In genomic region chr2:234355798-234356365, GRCh38 we compare ENCODE assay signal across 18 cellular contexts.
A peak's percentile ranks its signal among the peaks of the same experiment; 100 is the strongest.
DNase-seq lines count a peak whose midpoint lies in the region; ATAC-seq lines count a peak whose summit lies in the region.
"Had no signal": no experiment of that assay in that cellular context is flagged by ENCODE, and none has a peak within 500 bp of the region (broad histone marks: within the 10 kb centered on the region; RNA-seq: fewer than 3 reads in every experiment).

No MANE protein-coding gene starts in this region.

- H3K27ac Mint-ChIP-seq in activated T-helper 1 cell treated with anti-CD3 and anti-CD28 coated beads, Interleukin-12 subunit alpha, Interleukin-12 subunit beta, Interleukin-2, Interleukin-4 antibody, amounts not matched to agents 30 ng/mL and 10 ng/mL and 1 ng/mL, durations not matched to agents 14 hours and 24 hours and 36 hours = peak overlapping the region; percentile 29
- peak overlapping the region in 8 of 9 donors; percentile 10 to 85 (median 70) for H3K27ac Mint-ChIP-seq in naive thymus-derived CD4-positive, alpha-beta T cell
- H3K27ac Mint-ChIP-seq: activated T-helper 2 cell treated with anti-CD3 and anti-CD28 coated beads, Interferon-gamma antibody, Interleukin-2, Interleukin-4, amounts not matched to agents 10 μg/mL and 5 μg/mL and 100 μg/mL, durations not matched to agents 14 hours and 24 hours and 36 hours; WTC11 had no signal

- CTCF ChIA-PET in naive thymus-derived CD4-positive, alpha-beta T cell (lab: Charles Lee) = no interaction called here

- peaks cover 12% of the 10 kb centered on the region for H3K36me3 Mint-ChIP-seq in activated T-helper 1 cell treated with anti-CD3 and anti-CD28 coated beads, Interleukin-12 subunit alpha, Interleukin-12 subunit beta, Interleukin-2, Interleukin-4 antibody, amounts not matched to agents 30 ng/mL and 10 ng/mL and 1 ng/mL, durations not matched to agents 14 hours and 24 hours and 36 hours (ENCODE audit: low read depth)
- H3K36me3 Mint-ChIP-seq in naive thymus-derived CD4-positive, alpha-beta T cell = peaks cover 0 to 39% (median 9%) of the 10 kb centered on the region in 5 donors

- H3K4me3 ChIP-seq in Jurkat, Clone E6-1 (ENCODE audit: low read length) = peak overlapping the region; percentile 10
- no peak overlapping the region for H3K4me3 ChIP-seq in naive thymus-derived CD4-positive, alpha-beta T cell (ENCODE audit: low read length)
- no peak overlapping the region for H3K4me3 ChIP-seq in effector memory CD4-positive, alpha-beta T cell (ENCODE audit: insufficient read depth, low read depth, low read length, poor library complexity, severe bottlenecking)
- H3K4me3 ChIP-seq: pancreas, SK-N-MC, transverse colon had no signal

- no peaks in the 10 kb centered on the region for H3K9me3 ChIP-seq in naive thymus-derived CD4-positive, alpha-beta T cell (ENCODE audit: control insufficient read depth in 2 of 3, low read length in 3 of 3)
- no peaks in the 10 kb centered on the region for H3K9me3 ChIP-seq in effector memory CD4-positive, alpha-beta T cell (ENCODE audit: control insufficient read depth, low read length)
- H3K9me3 ChIP-seq: pancreas had no signal

- H3K9me3 Mint-ChIP-seq in activated T-helper 1 cell treated with anti-CD3 and anti-CD28 coated beads, Interleukin-12 subunit alpha, Interleukin-12 subunit beta, Interleukin-2, Interleukin-4 antibody, amounts not matched to agents 30 ng/mL and 10 ng/mL and 1 ng/mL, durations not matched to agents 14 hours and 24 hours and 36 hours = peaks cover 31% of the 10 kb centered on the region
- peaks cover 2 to 29% (median 16%) of the 10 kb centered on the region in 11 donors for H3K9me3 Mint-ChIP-seq in naive thymus-derived CD4-positive, alpha-beta T cell

- no peak overlapping the region for H3K4me3 Mint-ChIP-seq in activated T-helper 1 cell treated with anti-CD3 and anti-CD28 coated beads, Interleukin-12 subunit alpha, Interleukin-12 subunit beta, Interleukin-2, Interleukin-4 antibody, amounts not matched to agents 30 ng/mL and 10 ng/mL and 1 ng/mL, durations not matched to agents 14 hours and 24 hours and 36 hours
- peak overlapping the region in 5 of 10 donors; percentile 7 to 48 (median 33) for H3K4me3 Mint-ChIP-seq in naive thymus-derived CD4-positive, alpha-beta T cell
- H3K4me3 Mint-ChIP-seq: WTC11 had no signal

- peaks cover 27% of the 10 kb centered on the region for H3K4me1 Mint-ChIP-seq in activated T-helper 1 cell treated with anti-CD3 and anti-CD28 coated beads, Interleukin-12 subunit alpha, Interleukin-12 subunit beta, Interleukin-2, Interleukin-4 antibody, amounts not matched to agents 30 ng/mL and 10 ng/mL and 1 ng/mL, durations not matched to agents 14 hours and 24 hours and 36 hours (ENCODE audit: low read depth)
- H3K4me1 Mint-ChIP-seq in naive thymus-derived CD4-positive, alpha-beta T cell = peaks cover 9 to 42% (median 38%) of the 10 kb centered on the region in 7 donors

- intact Hi-C loops in activated T-helper 1 cell treated with anti-CD3 and anti-CD28 coated beads, Interleukin-12 subunit alpha, Interleukin-12 subunit beta, Interleukin-2, Interleukin-4 antibody, amounts not matched to agents 30 ng/mL and 10 ng/mL and 1 ng/mL, durations not matched to agents 14 hours and 24 hours and 36 hours (cut with micrococcal nuclease) = loop anchor here (1.0 kb wide), 1 partner anchor 8 kb away; no protein-coding TSS in a partner anchor
- intact Hi-C loops in naive thymus-derived CD4-positive, alpha-beta T cell (cut with micrococcal nuclease) = loop anchor here in 1 of 2 donors (2.0 kb wide), 2 partner anchors 13 to 41 kb away; no protein-coding TSS in a partner anchor
- intact Hi-C loops in left colon (cut with DNase I, micrococcal nuclease) = no loop called here

- no peak for ATAC-seq in naive thymus-derived CD4-positive, alpha-beta T cell
- ATAC-seq in left colon (no peak), GM19324 (IDR thresholded peaks at IDR 0.05; ENCODE audit: low FRiP score, unreplicated experiment) (no peak)

- H3K27me3 Mint-ChIP-seq in activated T-helper 1 cell treated with anti-CD3 and anti-CD28 coated beads, Interleukin-12 subunit alpha, Interleukin-12 subunit beta, Interleukin-2, Interleukin-4 antibody, amounts not matched to agents 30 ng/mL and 10 ng/mL and 1 ng/mL, durations not matched to agents 14 hours and 24 hours and 36 hours (ENCODE audit: insufficient read depth) = no peaks in the 10 kb centered on the region
- no peaks in the 10 kb centered on the region for H3K27me3 Mint-ChIP-seq in naive thymus-derived CD4-positive, alpha-beta T cell

- POLR2A ChIA-PET in naive thymus-derived CD4-positive, alpha-beta T cell (lab: Charles Lee) = interaction anchor here (0.6 to 1.7 kb wide), 3 partner anchors 9 to 41 kb away, joined by 3 to 7 read pairs (median 3); no protein-coding TSS in a partner anchor

- H3K4me1 ChIP-seq in naive thymus-derived CD4-positive, alpha-beta T cell (ENCODE audit: control insufficient read depth in 2 of 2, insufficient read depth in 2 of 2, low read length in 2 of 2) = peaks cover 6 to 13% of the 10 kb centered on the region in 2 donors
- H3K4me1 ChIP-seq in effector memory CD4-positive, alpha-beta T cell (ENCODE audit: control insufficient read depth, insufficient read depth, low read length, poor library complexity, severe bottlenecking) = no peaks in the 10 kb centered on the region
- H3K4me1 ChIP-seq: pancreas, transverse colon had no signal

- no peak overlapping the region for H3K27ac ChIP-seq in naive thymus-derived CD4-positive, alpha-beta T cell (ENCODE audit: low read depth, low read length)
- no peak overlapping the region for H3K27ac ChIP-seq in effector memory CD4-positive, alpha-beta T cell (ENCODE audit: insufficient read depth, low read length, poor library complexity, severe bottlenecking)
- H3K27ac ChIP-seq: 22Rv1, brain microvascular endothelial cell, pancreas, SK-N-MC, transverse colon had no signal

- no peaks in the 10 kb centered on the region for H3K36me3 ChIP-seq in naive thymus-derived CD4-positive, alpha-beta T cell (ENCODE audit: control insufficient read depth in 2 of 3, insufficient read depth in 3 of 3, low read length in 3 of 3)
- H3K36me3 ChIP-seq in effector memory CD4-positive, alpha-beta T cell (ENCODE audit: control insufficient read depth, insufficient read depth, low read length) = no peaks in the 10 kb centered on the region
- H3K36me3 ChIP-seq: brain microvascular endothelial cell, pancreas, transverse colon had no signal

- DNase-seq in NCI-H2171 treated with DMSO at 0.1 percent for 48 hours (lab: John Stamatoyannopoulos, UW) = peak; percentile 57
- DNase-seq in NCI-H2171 (lab: John Stamatoyannopoulos, UW) = no peak
- peak; percentile 51 for DNase-seq in Jurkat, Clone E6-1 (ENCODE audit: low read depth, low spot score)
- no peak for DNase-seq in activated T-helper 1 cell treated with anti-CD3 and anti-CD28 coated beads, Interleukin-12 subunit alpha, Interleukin-12 subunit beta, Interleukin-2, Interleukin-4 antibody, amounts not matched to agents 30 ng/mL and 10 ng/mL and 1 ng/mL, durations not matched to agents 14 hours and 24 hours and 36 hours (ENCODE audit: low spot score)
- no peak for DNase-seq in naive thymus-derived CD4-positive, alpha-beta T cell
- no peak for DNase-seq in left colon
- no peak for DNase-seq in effector memory CD4-positive, alpha-beta T cell
- DNase-seq: brain microvascular endothelial cell, DMS79, mammary epithelial cell, pancreas, T-helper 9 cell, transverse colon had no signal

- no peaks in the 10 kb centered on the region for H3K27me3 ChIP-seq in naive thymus-derived CD4-positive, alpha-beta T cell (ENCODE audit: control insufficient read depth in 2 of 2, insufficient read depth in 2 of 2, low read length in 2 of 2)
- H3K27me3 ChIP-seq in effector memory CD4-positive, alpha-beta T cell (replicated peaks; ENCODE audit: control insufficient read depth, insufficient read depth, low read length, poor library complexity, severe bottlenecking) = no peaks in the 10 kb centered on the region
- H3K27me3 ChIP-seq: brain microvascular endothelial cell, pancreas, transverse colon had no signal

Comparison
In these comparisons a context has a peak if more than half of its experiments do, and no peak if none do; other contexts are left out.
1. DNase-seq: peak in NCI-H2171 treated with DMSO at 0.1 percent for 48 hours (single experiment) and Jurkat, Clone E6-1 (single experiment); none in NCI-H2171 (single experiment), activated T-helper 1 cell treated with anti-CD3 and anti-CD28 coated beads, Interleukin-12 subunit alpha, Interleukin-12 subunit beta, Interleukin-2, Interleukin-4 antibody, amounts not matched to agents 30 ng/mL and 10 ng/mL and 1 ng/mL, durations not matched to agents 14 hours and 24 hours and 36 hours (single experiment), naive thymus-derived CD4-positive, alpha-beta T cell (0 of 9), left colon (0 of 2) and effector memory CD4-positive, alpha-beta T cell (0 of 3).